In genomic region chr19:37635076-37636056, GRCh38 we compare ENCODE assay signal across 1 cellular context.
TF ChIP-seq lines count a peak whose summit lies in the region.

No MANE protein-coding gene starts in this region.

TF ChIP-seq in HEK293, 187 proteins besides CTCF, POLR2A, EP300 and RAD21:
- TF ChIP-seq ZNF2 (tag by site-specific recombination; IDR thresholded peaks at IDR 0.05), result no peak
- peak; percentile 67 for TF ChIP-seq ZNF274 (IDR thresholded peaks at IDR 0.05; ENCODE audit: low read length)
- peak; percentile 92; the same call in 1 of the 2 replicates for TF ChIP-seq ZNF274 (tag by site-specific recombination; IDR thresholded peaks at IDR 0.05; ENCODE audit: borderline replicate concordance)
- peak; percentile 80 for TF ChIP-seq SETDB1 (IDR thresholded peaks at IDR 0.05; ENCODE audit: insufficient read length, low read length)
- TF ChIP-seq ZNF169 (tag by site-specific recombination; IDR thresholded peaks at IDR 0.05), result no peak
- peak; percentile 86; the same call in 1 of the 2 replicates for TF ChIP-seq TRIM28 (IDR thresholded peaks at IDR 0.05; ENCODE audit: borderline replicate concordance, low read length)
- TF ChIP-seq BCL11A (tag by site-specific recombination; IDR thresholded peaks at IDR 0.05; ENCODE audit: low read depth), result no peak
- TF ChIP-seq ZNF626 (tag by site-specific recombination; IDR thresholded peaks at IDR 0.05), result peak; percentile 21; the same call in 1 of the 2 replicates
